In genomic region chr16:57562669-57563486, GRCh38 we compare ENCODE assay signal across 18 cellular contexts. TPM values are rescaled to one million over a fixed set of nuclear protein-coding genes. Genes with fewer than 3 reads are reported as not detected.
"Had no signal": no experiment of that assay in that cellular context is flagged by ENCODE, and none has a peak within 500 bp of the region (broad histone marks: within the 10 kb centered on the region; RNA-seq: fewer than 3 reads in every experiment).

No MANE protein-coding gene starts in this region.

- H3K27ac ChIP-seq: dorsolateral prefrontal cortex, neural progenitor cell, pancreas, sigmoid colon, tibial artery had no signal

- H3K4me1 Mint-ChIP-seq: activated CD4-positive, alpha-beta T cell treated with anti-CD3 and anti-CD28 coated beads, Interleukin-2, amount 10 ng/mL, durations not matched to agents 24 days and 14 days; activated T-helper 17 cell treated with anti-CD3 and anti-CD28 coated beads, Interleukin-2, amount 50 U/mL, for 72 hours had no signal

- ATAC-seq: activated CD8-positive, alpha-beta T cell treated with anti-CD3 and anti-CD28 coated beads, Interleukin-2, amount 10 ng/mL, durations not matched to agents 7 days and 5 days; activated T-helper 17 cell treated with anti-CD3 and anti-CD28 coated beads, Interleukin-2, amount 50 U/mL, for 72 hours; esophagus mucosa; left ventricle myocardium superior had no signal

- H3K36me3 ChIP-seq: neural progenitor cell, pancreas, sigmoid colon, tibial artery had no signal

- H3K36me3 Mint-ChIP-seq: neural progenitor cell had no signal

- FAIRE-seq: endometrium, keratinocyte, pancreas had no signal

- H3K27me3 Mint-ChIP-seq: activated CD4-positive, alpha-beta T cell treated with anti-CD3 and anti-CD28 coated beads, Interleukin-2, amount 10 ng/mL, durations not matched to agents 24 days and 14 days; activated T-helper 17 cell treated with anti-CD3 and anti-CD28 coated beads, Interleukin-2, amount 50 U/mL, for 72 hours had no signal

- H3K4me3 Mint-ChIP-seq: activated CD4-positive, alpha-beta T cell treated with anti-CD3 and anti-CD28 coated beads, Interleukin-2, amount 10 ng/mL, durations not matched to agents 24 days and 14 days; activated CD8-positive, alpha-beta T cell treated with anti-CD3 and anti-CD28 coated beads, Interleukin-2, amount 10 ng/mL, durations not matched to agents 7 days and 5 days; activated T-helper 17 cell treated with anti-CD3 and anti-CD28 coated beads, Interleukin-2, amount 50 U/mL, for 72 hours had no signal

- H3K4me2 ChIP-seq: neural progenitor cell had no signal

- H3K4me3 ChIP-seq: dorsolateral prefrontal cortex, neural progenitor cell, pancreas, sigmoid colon, tibial artery had no signal

- H3K4me1 ChIP-seq: neural progenitor cell, pancreas, sigmoid colon, tibial artery had no signal

- H3K9me3 ChIP-seq: pancreas had no signal

- DNase-seq: activated CD4-positive, alpha-beta T cell treated with anti-CD3 and anti-CD28 coated beads, Interleukin-2, amount 10 ng/mL, durations not matched to agents 24 days and 14 days; activated CD4-positive, CD25-positive, alpha-beta regulatory T cell; activated CD8-positive, alpha-beta T cell treated with anti-CD3 and anti-CD28 coated beads, Interleukin-2, amount 10 ng/mL, durations not matched to agents 7 days and 5 days; activated naive CD4-positive, alpha-beta T cell treated with Interleukin-2 at 50 U/mL for 16 hours; activated T-cell treated with anti-CD3 and anti-CD28 coated beads for 4 hours; dorsolateral prefrontal cortex; left ventricle myocardium superior; pancreas; sigmoid colon; stimulated activated CD4-positive, alpha-beta T cell treated with anti-CD3 and anti-CD28 coated beads, Interleukin-1b, Interleukin-23, amount 100 ng/mL, for 48 hours; SW 1271; tibial artery had no signal

- H3K27ac Mint-ChIP-seq: activated CD4-positive, alpha-beta T cell treated with anti-CD3 and anti-CD28 coated beads, Interleukin-2, amount 10 ng/mL, durations not matched to agents 24 days and 14 days; activated CD8-positive, alpha-beta T cell treated with anti-CD3 and anti-CD28 coated beads, Interleukin-2, amount 10 ng/mL, durations not matched to agents 7 days and 5 days; activated T-helper 17 cell treated with anti-CD3 and anti-CD28 coated beads, Interleukin-2, amount 50 U/mL, for 72 hours; neural progenitor cell had no signal

RNA-seq across cellular contexts. Expression of gene ADGRG5, which starts 20.4 kb away (rescaled TPM):
- total RNA-seq: left ventricle myocardium superior, myocyte had no signal
- polyA plus RNA-seq: keratinocyte had no signal
